In the genomic region with DNA sequence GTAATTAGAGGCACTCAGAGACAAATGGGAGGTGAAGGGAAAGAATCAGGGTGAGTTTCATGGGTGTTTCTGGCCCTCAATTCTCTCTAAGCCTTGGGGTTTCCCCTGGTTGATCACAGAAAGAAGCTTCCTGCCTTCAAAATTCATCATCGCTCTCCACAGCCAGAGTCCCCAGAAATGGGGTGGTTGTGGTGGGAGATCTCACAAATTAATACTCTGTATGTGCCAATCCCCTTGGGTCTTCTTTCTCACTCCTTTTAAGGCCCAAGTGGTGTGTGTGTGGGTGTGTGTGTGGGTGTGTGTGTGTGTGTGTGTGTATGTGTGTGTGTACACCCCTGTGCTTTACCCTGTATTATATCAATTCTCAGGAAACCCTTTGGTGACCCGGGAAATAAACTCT, we compare ENCODE assay signal across 13 cellular contexts. TPM values are rescaled to one million over a fixed set of nuclear protein-coding genes. Genes with fewer than 3 reads are reported as not detected.
DNase-seq lines count a peak whose midpoint lies in the region; ATAC-seq and TF ChIP-seq lines count a peak whose summit lies in the region.
"Had no signal": no experiment of that assay in that cellular context is flagged by ENCODE, and none has a peak within 500 bp of the region (broad histone marks: within the 10 kb centered on the region; RNA-seq: fewer than 3 reads in every experiment).

No MANE protein-coding gene starts in this region.

- H3K36me3 ChIP-seq in hepatocyte (replicated peaks; ENCODE audit: insufficient read depth, low read depth) (no peaks in the 10 kb centered on the region), right lobe of liver (no peaks in the 10 kb centered on the region)

- H3K79me2 ChIP-seq in hepatocyte, result no peaks in the 10 kb centered on the region

- H3K9me3 ChIP-seq in hepatocyte (ENCODE audit: low read depth) (no peaks in the 10 kb centered on the region), right lobe of liver (no peaks in the 10 kb centered on the region)

- intact Hi-C loops in right lobe of liver (cut with DNase I), result no loop called here

- H3K4me1 ChIP-seq in hepatocyte (ENCODE audit: insufficient read depth) (peaks cover 8% of the 10 kb centered on the region), right lobe of liver (no peaks in the 10 kb centered on the region)

- H3K27me3 Mint-ChIP-seq in central memory CD8-positive, alpha-beta T cell, result no peaks in the 10 kb centered on the region

- H3K27ac Mint-ChIP-seq in central memory CD8-positive, alpha-beta T cell (ENCODE audit: low read depth), result peak overlapping the region; percentile 87

- TF ChIP-seq CTCF in GM12865 (IDR thresholded peaks at IDR 0.05; ENCODE audit: insufficient read depth, low read depth, low read length, missing control alignments) (no peak), hepatocyte (IDR thresholded peaks at IDR 0.05; ENCODE audit: poor library complexity) (no peak), right lobe of liver (IDR thresholded peaks at IDR 0.05) (no peak)

- H3K27me3 ChIP-seq in hepatocyte (no peaks in the 10 kb centered on the region), right lobe of liver (no peaks in the 10 kb centered on the region)

- peak; percentile 22 for ATAC-seq in central memory CD8-positive, alpha-beta T cell (replicated peaks; ENCODE audit: extremely low read depth, poor library complexity, severe bottlenecking)
- ATAC-seq in HG03025 (IDR thresholded peaks at IDR 0.05; ENCODE audit: low FRiP score, unreplicated experiment), result no peak
- no peak for ATAC-seq in HG03045 (IDR thresholded peaks at IDR 0.05; ENCODE audit: unreplicated experiment)
- no peak for ATAC-seq in right lobe of liver
- ATAC-seq: HCT116 had no signal

- H4K20me1 ChIP-seq in hepatocyte (ENCODE audit: insufficient read depth, poor library complexity, severe bottlenecking), result no peaks in the 10 kb centered on the region

- no peak for TF ChIP-seq POLR2A in right lobe of liver (IDR thresholded peaks at IDR 0.05)

- H3K27ac ChIP-seq in hepatocyte (no peak overlapping the region), right lobe of liver (no peak overlapping the region)

- peaks cover 6% of the 10 kb centered on the region for H3K9me3 Mint-ChIP-seq in central memory CD8-positive, alpha-beta T cell

- H3K4me3 ChIP-seq in GM12865 (ENCODE audit: low read depth, low read length) (no peak overlapping the region), hepatocyte (no peak overlapping the region), right lobe of liver (no peak overlapping the region)

- H3K4me3 Mint-ChIP-seq in central memory CD8-positive, alpha-beta T cell, result no peak overlapping the region
- H3K4me3 Mint-ChIP-seq: neural crest cell had no signal

- no peak overlapping the region for H2AFZ ChIP-seq in hepatocyte

- no peaks in the 10 kb centered on the region for H3K9me2 ChIP-seq in hepatocyte (replicated peaks; ENCODE audit: insufficient read depth)

- 91% methylated on average over 2 of the region's 2 CpGs for WGBS in hepatocyte (ENCODE audit: low lambda C conversion rate, missing lambda C conversion rate)
- 38% methylated on average over 2 of the region's 2 CpGs for WGBS in right lobe of liver (ENCODE audit: insufficient coverage, low coverage, low lambda C conversion rate, missing lambda C conversion rate)

- H3K36me3 Mint-ChIP-seq in central memory CD8-positive, alpha-beta T cell (ENCODE audit: insufficient read depth), result peaks cover 13% of the 10 kb centered on the region

- H3K4me2 ChIP-seq in hepatocyte, result no peak overlapping the region

- DNase-seq in GM12865 (ENCODE audit: low read depth) (peak; percentile 55), hepatocyte (ENCODE audit: low spot score) (no peak), right lobe of liver (no peak)
- peak; percentile 45 to 48 for DNase-seq in activated CD4-positive, alpha-beta T cell treated with anti-CD3 and anti-CD28 coated beads, Interleukin-2, amount 50 U/mL, for 48 hours
- DNase-seq in central memory CD8-positive, alpha-beta T cell (ENCODE audit: low spot score in 2 of 2), result no peak
- peak; percentile 8 for DNase-seq in stimulated activated CD8-positive, alpha-beta memory T cell treated with anti-CD3 and anti-CD28 coated beads, Interleukin-15, amount 100 ng/mL, for 1 hour (ENCODE audit: low read depth)
- DNase-seq: hypothalamus, NCI-H2029 had no signal

- H3K4me1 Mint-ChIP-seq in central memory CD8-positive, alpha-beta T cell, result peaks cover 67% of the 10 kb centered on the region

RNA-seq across cellular contexts. Expression of a gene that starts 2.7 kb away (rescaled TPM):
- total RNA-seq in hepatocyte (31.2 and 48.2 TPM in 2 replicates), right lobe of liver (10 to 100 TPM in 1 of 6 experiments, 1 to 10 TPM in 5; 3.8 to 31.6 (median 3.9) TPM)
- 2.4 and 3.1 TPM in 2 replicates for polyA plus RNA-seq in hepatocyte

RNA-seq across cellular contexts. Expression of a gene that starts 33.9 kb away (rescaled TPM):
- total RNA-seq in hepatocyte, result 81.5 and 85.4 TPM in 2 replicates
- 94.7 and 99.3 TPM in 2 replicates for polyA plus RNA-seq in hepatocyte
- 100 to 1,000 TPM in 1 of 6 experiments, 10 to 100 TPM in 5; 40.0 to 106 (median 52.5) TPM for total RNA-seq in right lobe of liver

RNA-seq across cellular contexts. Expression of a gene that starts 59.8 kb away (rescaled TPM):
- total RNA-seq in hepatocyte, result 1.6 and 1.8 TPM in 2 replicates
- 1.1 and 1.7 TPM in 2 replicates for polyA plus RNA-seq in hepatocyte
- total RNA-seq in right lobe of liver, result 1 to 10 TPM; 1.5 to 5.4 (median 3.5) TPM
- total RNA-seq: HT-29 had no signal

Comparison
In these comparisons a context has a peak if more than half of its experiments do, and no peak if none do; other contexts are left out.
1. DNase-seq: peak in GM12865 (single experiment), activated CD4-positive, alpha-beta T cell treated with anti-CD3 and anti-CD28 coated beads, Interleukin-2, amount 50 U/mL, for 48 hours (2 of 2) and stimulated activated CD8-positive, alpha-beta memory T cell treated with anti-CD3 and anti-CD28 coated beads, Interleukin-15, amount 100 ng/mL, for 1 hour (single experiment); none in central memory CD8-positive, alpha-beta T cell (0 of 2), hepatocyte (single experiment) and right lobe of liver (0 of 3).